9 cellular contexts compared by ENCODE assay signal in the genomic region with DNA sequence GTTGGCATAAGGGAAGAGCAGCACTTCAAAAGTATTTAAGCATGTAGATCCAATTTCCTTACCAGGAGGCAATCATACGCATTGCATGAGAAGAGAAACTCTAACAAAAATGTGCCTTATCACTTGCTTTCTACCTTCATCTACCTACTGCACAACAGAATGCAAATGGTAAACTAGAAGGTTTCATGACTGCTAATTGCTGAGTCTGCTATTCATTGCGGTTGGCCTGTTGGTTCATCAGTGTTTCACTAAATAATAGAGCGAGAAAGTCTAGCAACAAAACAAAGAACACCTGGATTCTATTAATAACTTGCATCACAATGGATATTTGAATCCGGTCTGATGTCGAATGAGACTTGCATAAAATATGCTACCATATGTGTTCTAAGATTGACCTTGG.
"Had no signal": no experiment of that assay in that cellular context is flagged by ENCODE, and none has a peak within 500 bp of the region (broad histone marks: within the 10 kb centered on the region; RNA-seq: fewer than 3 reads in every experiment).

No MANE protein-coding gene starts in this region.

- ATAC-seq: HCT116 had no signal

- H3K9me3 ChIP-seq: HAP-1 had no signal

- H3K27me3 Mint-ChIP-seq: IgD-negative memory B cell had no signal

- DNase-seq: GM23248, GOT3, H7, HFFc6, KBM-7 had no signal

- H2AFZ ChIP-seq: GM23248 had no signal

- H3K9ac ChIP-seq: GM23248 had no signal

- H3K27ac Mint-ChIP-seq: HFFc6, IgD-negative memory B cell had no signal

- H3K36me3 ChIP-seq: HAP-1 had no signal

- H3K4me3 ChIP-seq: GM23248, HAP-1 had no signal

- H3K4me1 ChIP-seq: HAP-1 had no signal

- H3K4me1 Mint-ChIP-seq: IgD-negative memory B cell had no signal

- H3K4me3 Mint-ChIP-seq: HFFc6, IgD-negative memory B cell had no signal

- H3K36me3 Mint-ChIP-seq: IgD-negative memory B cell had no signal

- H3K27ac ChIP-seq: GM23248, HL-60 had no signal
